Comparison of ENCODE assay signal across 29 cellular contexts in genomic region chr2:71816815-71817214, GRCh38.
"Had no signal": no experiment of that assay in that cellular context is flagged by ENCODE, and none has a peak within 500 bp of the region (broad histone marks: within the 10 kb centered on the region; RNA-seq: fewer than 3 reads in every experiment).

No MANE protein-coding gene starts in this region.

- H3K36me3 Mint-ChIP-seq: activated CD8-positive, alpha-beta memory T cell treated with anti-CD3 and anti-CD28 coated beads, Interleukin-2, amount 10 ng/mL, durations not matched to agents 7 days and 5 days; activated naive CD4-positive, alpha-beta T cell treated with anti-CD3 and anti-CD28 coated beads, Interleukin-2, amount 50 U/mL, for 24 hours; WTC11 had no signal

- ATAC-seq: activated CD8-positive, alpha-beta memory T cell treated with anti-CD3 and anti-CD28 coated beads, Interleukin-2, amount 10 ng/mL, durations not matched to agents 7 days and 5 days; activated naive CD8-positive, alpha-beta T cell treated with anti-CD3 and anti-CD28 coated beads, Interleukin-2, amount 50 U/mL, for 24 hours; body of pancreas; Panc1; WTC11 had no signal

- H3K27me3 ChIP-seq: ascending aorta, body of pancreas had no signal

- H3K4me3 ChIP-seq: ascending aorta, body of pancreas had no signal

- H3K27ac Mint-ChIP-seq: activated CD4-positive, alpha-beta T cell treated with anti-CD3 and anti-CD28 coated beads, Interleukin-2, amount 10 ng/mL, durations not matched to agents 24 days and 14 days; activated CD8-positive, alpha-beta memory T cell treated with anti-CD3 and anti-CD28 coated beads, Interleukin-2, amount 10 ng/mL, durations not matched to agents 7 days and 5 days; activated naive CD4-positive, alpha-beta T cell treated with anti-CD3 and anti-CD28 coated beads, Interleukin-2, amount 50 U/mL, for 24 hours; activated naive CD8-positive, alpha-beta T cell treated with anti-CD3 and anti-CD28 coated beads, Interleukin-2, amount 50 U/mL, for 24 hours; activated T-cell treated with anti-CD3 and anti-CD28 coated beads, Interleukin-2, amount 50 U/mL, for 24 hours; activated T-helper 1 cell treated with anti-CD3 and anti-CD28 coated beads, Interleukin-12 subunit alpha, Interleukin-12 subunit beta, Interleukin-2, Interleukin-4 antibody, amounts not matched to agents 30 ng/mL and 10 ng/mL and 1 ng/mL, durations not matched to agents 14 hours and 24 hours and 36 hours; T-helper 1 cell treated with Interleukin-12 subunit alpha and Interleukin-12 subunit beta and Interleukin-4 antibody, amounts not matched to agents 30 μg/mL and 1 μg/mL, for 36 hours; WTC11 had no signal

- DNase-seq: activated CD4-positive, alpha-beta T cell treated with anti-CD3 and anti-CD28 coated beads, Interleukin-2, amount 10 ng/mL, durations not matched to agents 24 days and 14 days; activated CD4-positive, alpha-beta T cell treated with anti-CD3 and anti-CD28 coated beads, Interleukin-2, amount 50 U/mL, for 48 hours; activated CD4-positive, CD25-positive, alpha-beta regulatory T cell treated with anti-CD3 and anti-CD28 coated beads, Interleukin-2, amount 50 U/mL, for 72 hours; activated CD8-positive, alpha-beta memory T cell treated with anti-CD3 and anti-CD28 coated beads, Interleukin-2, amount 10 ng/mL, durations not matched to agents 7 days and 5 days; activated effector memory CD4-positive, alpha-beta T cell treated with Interleukin-2 at 50 U/mL for 16 hours; activated naive CD4-positive, alpha-beta T cell; activated naive CD8-positive, alpha-beta T cell treated with anti-CD3 and anti-CD28 coated beads, Interleukin-2, amount 50 U/mL, for 24 hours; activated T-cell treated with anti-CD3 and anti-CD28 coated beads, Interleukin-2, amount 50 U/mL, for 24 hours; amniotic stem cell; body of pancreas; NCI-H1092; NCI-H1417; NCI-H1930; NCI-H2171; NCI-H2227 treated with DMSO at 0.1 percent for 48 hours; NCI-H526 treated with DMSO at 0.1 percent for 48 hours; NCI-H82; OCI-M1; SHP77 treated with DMSO at 0.1 percent for 48 hours; T-helper 9 cell had no signal

- H3K27ac ChIP-seq: ascending aorta, body of pancreas, KMS-11, RWPE1 had no signal

- H3K4me1 ChIP-seq: ascending aorta, body of pancreas had no signal

- H3K9me3 Mint-ChIP-seq: activated CD4-positive, alpha-beta T cell treated with anti-CD3 and anti-CD28 coated beads, Interleukin-2, amount 10 ng/mL, durations not matched to agents 24 days and 14 days; activated naive CD4-positive, alpha-beta T cell treated with anti-CD3 and anti-CD28 coated beads, Interleukin-2, amount 50 U/mL, for 24 hours; activated naive CD8-positive, alpha-beta T cell treated with anti-CD3 and anti-CD28 coated beads, Interleukin-2, amount 50 U/mL, for 24 hours; activated T-cell treated with anti-CD3 and anti-CD28 coated beads, Interleukin-2, amount 50 U/mL, for 24 hours; activated T-helper 1 cell treated with anti-CD3 and anti-CD28 coated beads, Interleukin-12 subunit alpha, Interleukin-12 subunit beta, Interleukin-2, Interleukin-4 antibody, amounts not matched to agents 30 ng/mL and 10 ng/mL and 1 ng/mL, durations not matched to agents 14 hours and 24 hours and 36 hours; central memory CD8-positive, alpha-beta T cell; T-helper 1 cell treated with Interleukin-12 subunit alpha and Interleukin-12 subunit beta and Interleukin-4 antibody, amounts not matched to agents 30 μg/mL and 1 μg/mL, for 36 hours had no signal

- H3K9me3 ChIP-seq: ascending aorta, body of pancreas had no signal
